ENCODE assay signal across 7 cellular contexts in the genomic region with DNA sequence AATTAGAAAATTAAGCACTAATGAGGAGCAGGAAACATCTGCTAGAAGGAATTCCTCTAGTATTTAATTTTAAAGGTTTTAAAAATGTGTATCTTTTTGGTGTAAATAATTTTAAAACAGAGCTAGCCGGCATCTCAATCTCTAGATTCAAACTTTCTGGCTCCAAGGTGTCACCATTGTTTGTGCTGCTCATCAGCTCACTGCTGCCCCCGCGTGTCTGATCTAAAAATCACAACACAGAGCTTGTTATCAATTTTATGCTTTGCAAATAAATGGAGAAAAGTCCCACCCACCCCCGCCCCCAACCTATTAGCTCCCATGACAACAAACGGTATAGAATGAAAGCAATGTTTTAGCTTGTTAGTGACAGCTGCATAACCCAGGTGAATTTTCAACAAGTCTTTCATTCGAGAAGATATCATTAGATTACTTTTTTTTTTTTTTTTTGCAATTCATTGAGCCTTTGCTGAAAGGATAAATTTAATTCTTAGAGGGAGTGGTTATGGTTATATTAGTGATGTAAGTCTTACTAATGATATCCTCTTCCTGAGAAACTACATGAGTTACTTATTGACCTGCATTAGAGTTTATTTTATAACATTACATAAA. TPM values are rescaled to one million over a fixed set of nuclear protein-coding genes. Genes with fewer than 3 reads are reported as not detected.
DNase-seq lines count a peak whose midpoint lies in the region; ATAC-seq and FAIRE-seq lines count a peak whose summit lies in the region.

No MANE protein-coding gene starts in this region.

- peak; percentile 13 for FAIRE-seq in frontal cortex (lab: Jason Lieb, UNC)

- H3K4me1 ChIP-seq in neuronal stem cell (ENCODE audit: control insufficient read depth in 2 of 2, insufficient read depth in 1 of 2, low read depth in 1 of 2, low read length in 2 of 2), result peaks cover 13 to 23% of the 10 kb centered on the region in 2 donors
- H3K4me1 ChIP-seq in stomach smooth muscle (ENCODE audit: control insufficient read depth, insufficient read depth, low read length), result peaks cover 10% of the 10 kb centered on the region

- no peak overlapping the region for H3K18ac ChIP-seq in neuronal stem cell (ENCODE audit: low read length)

- H2BK15ac ChIP-seq in neuronal stem cell (ENCODE audit: low read length), result no peak overlapping the region

- H2AK5ac ChIP-seq in neuronal stem cell (ENCODE audit: low read depth, low read length), result no peak overlapping the region

- no peak overlapping the region for H2BK120ac ChIP-seq in neuronal stem cell (ENCODE audit: low read depth, low read length)

- peak; percentile 55 for ATAC-seq in GM18502 (IDR thresholded peaks at IDR 0.05; ENCODE audit: poor library complexity, unreplicated experiment)

- H3K27me3 ChIP-seq in MG63, result no peaks in the 10 kb centered on the region
- peaks cover 0 to 5% (median 0%) of the 10 kb centered on the region in 3 experiments for H3K27me3 ChIP-seq in neuronal stem cell (ENCODE audit: control insufficient read depth in 3 of 3, insufficient read depth in 3 of 3, low read depth in 1 of 3, low read length in 3 of 3)
- H3K27me3 ChIP-seq in stomach smooth muscle (ENCODE audit: control insufficient read depth in 1 of 2, insufficient read depth in 2 of 2, low read length in 2 of 2), result no peaks in the 10 kb centered on the region

- no peaks in the 10 kb centered on the region for H3K9me3 ChIP-seq in MG63
- H3K9me3 ChIP-seq in neuronal stem cell (replicated peaks in 1 of 2; ENCODE audit: control insufficient read depth in 2 of 2, insufficient read depth in 1 of 2, low read depth in 1 of 2, low read length in 2 of 2), result no peaks in the 10 kb centered on the region
- no peaks in the 10 kb centered on the region for H3K9me3 ChIP-seq in stomach smooth muscle (ENCODE audit: control insufficient read depth in 2 of 2, low read length in 2 of 2)

- H3K27ac ChIP-seq in neuronal stem cell (replicated peaks; ENCODE audit: low read length) (no peak overlapping the region), stomach smooth muscle (ENCODE audit: low read length) (peak overlapping the region; percentile 41)

- H4K8ac ChIP-seq in neuronal stem cell (ENCODE audit: low read depth, low read length), result no peak overlapping the region

- no peak overlapping the region for H3K9ac ChIP-seq in neuronal stem cell (ENCODE audit: low read depth, low read length, poor library complexity)
- peak overlapping the region; percentile 8 to 66 for H3K9ac ChIP-seq in stomach smooth muscle (ENCODE audit: low read length in 2 of 2)

- peak overlapping the region; percentile 1 for H2BK5ac ChIP-seq in neuronal stem cell (ENCODE audit: low read length)

- no peak overlapping the region for H3K14ac ChIP-seq in neuronal stem cell (ENCODE audit: low read length)

- H3K4me2 ChIP-seq in neuronal stem cell (ENCODE audit: insufficient read depth, low read length, poor library complexity, severe bottlenecking), result no peak overlapping the region

- peak overlapping the region; percentile 87 for H2AFZ ChIP-seq in neuronal stem cell (ENCODE audit: low read length)

- H3K4me3 ChIP-seq in MG63, result peak overlapping the region; percentile 41
- H3K4me3 ChIP-seq in neuronal stem cell (ENCODE audit: low read length in 2 of 2), result peak overlapping the region in 1 of 2 donors; percentile 38
- peak overlapping the region; percentile 61 to 83 for H3K4me3 ChIP-seq in stomach smooth muscle (ENCODE audit: low read length in 2 of 2)

- H4K91ac ChIP-seq in neuronal stem cell (ENCODE audit: low read depth, low read length, poor library complexity), result no peak overlapping the region

- no peaks in the 10 kb centered on the region for H3K36me3 ChIP-seq in MG63
- no peaks in the 10 kb centered on the region for H3K36me3 ChIP-seq in neuronal stem cell (replicated peaks in 1 of 2; ENCODE audit: control insufficient read depth in 2 of 2, insufficient read depth in 2 of 2, low read length in 2 of 2)
- no peaks in the 10 kb centered on the region for H3K36me3 ChIP-seq in stomach smooth muscle (ENCODE audit: control insufficient read depth in 2 of 2, insufficient read depth in 2 of 2, low read length in 2 of 2)

- H3K4ac ChIP-seq in neuronal stem cell (ENCODE audit: low read length), result no peak overlapping the region

- H3K79me1 ChIP-seq in neuronal stem cell (ENCODE audit: low read depth, low read length), result no peaks in the 10 kb centered on the region

- peak; percentile 65 for DNase-seq in MG63
- DNase-seq in SHP77 (lab: John Stamatoyannopoulos, UW), result peak; percentile 80
- DNase-seq in activated gamma-delta T cell treated with anti-CD3 and anti-CD28 coated beads, Interleukin-2, amount 50 U/mL, for 16 hours (ENCODE audit: low read depth), result peak; percentile 86
- peak; percentile 58 to 73 for DNase-seq in frontal cortex (ENCODE audit: low spot score in 2 of 2)
- peak; percentile 78 for DNase-seq in neuronal stem cell (ENCODE audit: low spot score)

- no peak overlapping the region for H2BK12ac ChIP-seq in neuronal stem cell (ENCODE audit: low read length)

- no CpG with 5 or more reads among the region's 6 CpGs for WGBS in neuronal stem cell (ENCODE audit: extremely low coverage in 2 of 2, insufficient read length in 2 of 2, insufficient replicate concordance in 1 of 2), 2 donors

- H3K23ac ChIP-seq in neuronal stem cell (ENCODE audit: low read depth, low read length, poor library complexity), result no peak overlapping the region

RNA-seq across cellular contexts. Expression of gene ABHD12B, which starts 11.3 kb away (rescaled TPM):
- not detected in 2 replicates for total RNA-seq in MG63 (2014; rRNA removed; shearing (Covaris generic); ENCODE audit: low replicate concordance)
- total RNA-seq in frontal cortex, result not detected
- polyA plus RNA-seq in neuronal stem cell (2013, experiment 1 of 2), result not detected
- polyA plus RNA-seq in neuronal stem cell (2013, experiment 2 of 2), result 0.10 TPM

RNA-seq across cellular contexts. Expression of gene NIN, which starts 29.6 kb away (rescaled TPM):
- total RNA-seq in MG63 (2014; rRNA removed; shearing (Covaris generic); ENCODE audit: low replicate concordance), result 7.1 and 7.2 TPM in 2 replicates
- total RNA-seq in frontal cortex, result 44.4 TPM
- 16.7 TPM for polyA plus RNA-seq in neuronal stem cell (2013, experiment 1 of 2)
- polyA plus RNA-seq in neuronal stem cell (2013, experiment 2 of 2), result 17.6 TPM
